ENCODE assay signal across 8 cellular contexts in genomic region chr20:45910670-45911485, GRCh38. TPM values are rescaled to one million over a fixed set of nuclear protein-coding genes. Genes with fewer than 3 reads are reported as not detected.
DNase-seq lines count a peak whose midpoint lies in the region; ATAC-seq and TF ChIP-seq lines count a peak whose summit lies in the region.

No MANE protein-coding gene starts in this region.

- H3K27ac Mint-ChIP-seq in CD8-positive, alpha-beta T cell: peak overlapping the region; percentile 14
- peak overlapping the region; percentile 95 for H3K27ac Mint-ChIP-seq in neural progenitor cell

- POLR2A ChIA-PET in CD8-positive, alpha-beta T cell (lab: Charles Lee): interaction anchor here (1.6 to 2.2 kb wide), 3 partner anchors 20 to 29 kb away, joined by 7 to 10 read pairs (median 8); partner anchors contain the start of genes CTSA, NEURL2, PCIF1 and ZSWIM1
- POLR2A ChIA-PET in RWPE1 (lab: Yijun Ruan, JAX; ENCODE audit: low non-redundant PET): no interaction called here

- H3K4me3 Mint-ChIP-seq in CD8-positive, alpha-beta T cell: peak overlapping the region; percentile 89
- peak overlapping the region; percentile 92 for H3K4me3 Mint-ChIP-seq in neural progenitor cell

- peak; percentile 95 for ATAC-seq in CD8-positive, alpha-beta T cell
- ATAC-seq in GM19455 (IDR thresholded peaks at IDR 0.05; ENCODE audit: unreplicated experiment) (peak; percentile 85), HG03575 (IDR thresholded peaks at IDR 0.05; ENCODE audit: extremely low read depth, insufficient number of reproducible peaks, low FRiP score, unreplicated experiment) (peak; percentile 50)

- peaks cover 9% of the 10 kb centered on the region for H3F3A ChIP-seq in neural progenitor cell (ENCODE audit: low read depth)

- no peaks in the 10 kb centered on the region for H3K36me3 Mint-ChIP-seq in CD8-positive, alpha-beta T cell
- H3K36me3 Mint-ChIP-seq in neural progenitor cell: peaks cover 12% of the 10 kb centered on the region

- no peak for TF ChIP-seq POLR2A in stomach (IDR thresholded peaks at IDR 0.05)

- peak overlapping the region; percentile 88 for H3K4me2 ChIP-seq in neural progenitor cell

- H3K36me3 ChIP-seq in CD8-positive, alpha-beta T cell (ENCODE audit: insufficient read depth, low read length): no peaks in the 10 kb centered on the region
- no peaks in the 10 kb centered on the region for H3K36me3 ChIP-seq in neural progenitor cell
- peaks cover 0 to 25% (median 12%) of the 10 kb centered on the region in 4 donors for H3K36me3 ChIP-seq in stomach

- H3K4me3 ChIP-seq in CD8-positive, alpha-beta T cell (ENCODE audit: low read depth, low read length): peak overlapping the region; percentile 75
- H3K4me3 ChIP-seq in neural progenitor cell: peak overlapping the region; percentile 68
- H3K4me3 ChIP-seq in stomach: peak overlapping the region; percentile 54 to 61 (median 58)

- peak; percentile 78 to 90 (median 87) for DNase-seq in CD8-positive, alpha-beta T cell
- DNase-seq in RWPE1 (ENCODE audit: low spot score) (peak; percentile 99), foreskin melanocyte (peak; percentile 98), neural progenitor cell (ENCODE audit: low spot score) (peak; percentile 100), stomach (peak; percentile 99)
- DNase-seq in activated effector memory CD4-positive, alpha-beta T cell treated with anti-CD3 and anti-CD28 coated beads, Interleukin-2, amount 50 U/mL, for 16 hours: peak; percentile 94

- no peaks in the 10 kb centered on the region for H4K20me1 ChIP-seq in neural progenitor cell (ENCODE audit: low read depth)

- H3K4me1 Mint-ChIP-seq in CD8-positive, alpha-beta T cell (ENCODE audit: low read depth): peaks cover 16% of the 10 kb centered on the region
- H3K4me1 Mint-ChIP-seq in neural progenitor cell: peaks cover 28% of the 10 kb centered on the region

- CTCF ChIA-PET in CD8-positive, alpha-beta T cell (lab: Charles Lee): interaction anchor here (1.6 to 1.8 kb wide), 2 partner anchors 15 to 21 kb away, joined by 3 to 5 read pairs; partner anchors contain the start of genes CTSA and NEURL2
- CTCF ChIA-PET in RWPE1 (lab: Yijun Ruan, JAX): interaction anchor here (1.0 kb wide), 1 partner anchor 103 kb away, joined by 5 read pairs; no protein-coding TSS in a partner anchor

- intact Hi-C loops in CD8-positive, alpha-beta T cell (cut with DNase I, micrococcal nuclease): loop anchor here (1.0 to 2.0 kb wide), 7 partner anchors 17 to 61 kb away; partner anchors contain the start of genes PCIF1 (in 2 of the 2), ZSWIM1 (in 2 of the 2), ACOT8 (in 1 of the 2) and CTSA (in 1 of the 2)
- intact Hi-C loops in stomach (cut with DNase I; ENCODE audit: low total_unique reads): no loop called here

- 1 to 3% (median 2%) methylated on average over 26 to 43 of the region's 43 CpGs for WGBS in stomach, 5 donors

- no peaks in the 10 kb centered on the region for H3K9me3 ChIP-seq in CD8-positive, alpha-beta T cell (ENCODE audit: low read length)
- H3K9me3 ChIP-seq in neural progenitor cell (ENCODE audit: low read depth) (no peaks in the 10 kb centered on the region), stomach (no peaks in the 10 kb centered on the region)

- H3K4me1 ChIP-seq in CD8-positive, alpha-beta T cell (ENCODE audit: insufficient read depth, low read length): peaks cover 17% of the 10 kb centered on the region
- peaks cover 5% of the 10 kb centered on the region for H3K4me1 ChIP-seq in neural progenitor cell
- H3K4me1 ChIP-seq in stomach: peaks cover 13 to 54% (median 25%) of the 10 kb centered on the region in 4 donors

- no peak overlapping the region for H3K9ac ChIP-seq in neural progenitor cell

- no peaks in the 10 kb centered on the region for H3K27me3 ChIP-seq in CD8-positive, alpha-beta T cell (ENCODE audit: insufficient read depth, low read length)
- H3K27me3 ChIP-seq in neural progenitor cell (peaks cover 4% of the 10 kb centered on the region), stomach (peaks cover 0 to 11% (median 0%) of the 10 kb centered on the region in 3 donors)

- no peak for TF ChIP-seq EP300 in stomach (IDR thresholded peaks at IDR 0.05)

- no peak overlapping the region for H2AFZ ChIP-seq in neural progenitor cell (replicated peaks)

- H3K9me3 Mint-ChIP-seq in CD8-positive, alpha-beta T cell: no peaks in the 10 kb centered on the region
- no peaks in the 10 kb centered on the region for H3K9me3 Mint-ChIP-seq in neural progenitor cell

- peaks cover 15% of the 10 kb centered on the region for H3K27me3 Mint-ChIP-seq in CD8-positive, alpha-beta T cell (ENCODE audit: low read depth)
- peaks cover 3% of the 10 kb centered on the region for H3K27me3 Mint-ChIP-seq in neural progenitor cell (ENCODE audit: insufficient read depth, low read depth)

- no peak for TF ChIP-seq CTCF in CD8-positive, alpha-beta T cell (IDR thresholded peaks at IDR 0.05)
- TF ChIP-seq CTCF in RWPE1 (conservative IDR thresholded peaks at IDR 0.05; ENCODE audit: low read depth): no peak
- no peak for TF ChIP-seq CTCF in neural progenitor cell (IDR thresholded peaks at IDR 0.05)
- TF ChIP-seq CTCF in stomach (IDR thresholded peaks at IDR 0.05): no peak

- H3K27ac ChIP-seq in CD8-positive, alpha-beta T cell (ENCODE audit: low read depth, low read length): no peak overlapping the region
- H3K27ac ChIP-seq in RWPE1: peak overlapping the region; percentile 79
- H3K27ac ChIP-seq in neural progenitor cell: no peak overlapping the region
- H3K27ac ChIP-seq in stomach: peak overlapping the region; percentile 84 to 88 (median 85)

- peaks cover 7% of the 10 kb centered on the region for H3K79me2 ChIP-seq in neural progenitor cell (ENCODE audit: low read depth)

RNA-seq across cellular contexts. Expression of gene PLTP, which starts 1.1 kb away (rescaled TPM):
- not detected for total RNA-seq in CD8-positive, alpha-beta T cell
- 22.3 and 54.4 TPM in 2 replicates for total RNA-seq in neural progenitor cell (ENCODE audit: low replicate concordance)
- 100 to 1,000 TPM in 2 of 5 donors, 10 to 100 TPM in 3; 22.0 to 313 (median 70.1) TPM for total RNA-seq in stomach
- 10 to 100 TPM; 51.5 to 58.6 (median 53.2) TPM for polyA plus RNA-seq in stomach

RNA-seq across cellular contexts. Expression of gene CTSA, which starts 19.7 kb away (rescaled TPM):
- total RNA-seq in CD8-positive, alpha-beta T cell: 10 to 100 TPM; 52.8 to 64.2 TPM
- total RNA-seq in neural progenitor cell (ENCODE audit: low replicate concordance): 15.1 and 30.9 TPM in 2 replicates
- total RNA-seq in stomach: 100 to 1,000 TPM in 3 of 5 donors, 10 to 100 TPM in 2; 29.9 to 292 (median 132) TPM
- 10 to 100 TPM; 30.1 to 66.9 (median 48.4) TPM for polyA plus RNA-seq in stomach

RNA-seq across cellular contexts. Expression of gene NEURL2, which starts 19.9 kb away (rescaled TPM):
- total RNA-seq in CD8-positive, alpha-beta T cell: 1 to 10 TPM; 1.6 to 1.7 TPM
- total RNA-seq in neural progenitor cell (ENCODE audit: low replicate concordance): 0.24 and 1.2 TPM in 2 replicates
- 10 to 100 TPM in 2 of 5 donors, 1 to 10 TPM in 2, not detected in 1; 3.9 to 29.9 (median 9.6) TPM for total RNA-seq in stomach
- 1 to 10 TPM; 3.3 to 3.8 (median 3.7) TPM for polyA plus RNA-seq in stomach

RNA-seq across cellular contexts. Expression of gene SPATA25, which starts 23.5 kb away (rescaled TPM):
- under 1 TPM in 1 of 2 experiments, not detected in 1; 0.64 TPM for total RNA-seq in CD8-positive, alpha-beta T cell
- total RNA-seq in neural progenitor cell (ENCODE audit: low replicate concordance): 0.43 and 0.54 TPM in 2 replicates
- 10 to 100 TPM in 2 of 5 donors, 1 to 10 TPM in 1, not detected in 2; 4.2 to 15.5 (median 13.9) TPM for total RNA-seq in stomach
- polyA plus RNA-seq in stomach: under 1 TPM in 2 of 3 donors, not detected in 1; 0.50 to 0.85 TPM

RNA-seq across cellular contexts. Expression of gene PCIF1, which starts 23.6 kb away (rescaled TPM):
- 100 to 1,000 TPM; 112 to 118 TPM for total RNA-seq in CD8-positive, alpha-beta T cell
- 9.5 and 24.5 TPM in 2 replicates for total RNA-seq in neural progenitor cell (ENCODE audit: low replicate concordance)
- 10 to 100 TPM; 22.2 to 41.4 (median 32.5) TPM for total RNA-seq in stomach
- 10 to 100 TPM; 21.0 to 25.1 (median 21.1) TPM for polyA plus RNA-seq in stomach

Comparison
In these comparisons a context has a peak if more than half of its experiments do, and no peak if none do; other contexts are left out.
1. H3K27ac ChIP-seq: peak in RWPE1 (single experiment) and stomach (5 of 5); none in CD8-positive, alpha-beta T cell (single experiment) and neural progenitor cell (single experiment).
2. RNA of gene PLTP, which starts 1.1 kb away (total RNA-seq): 22.0 to 313 TPM in stomach and 22.3 to 54.4 TPM in neural progenitor cell; not detected in CD8-positive, alpha-beta T cell; every median in the first group is over 10 times any median in the second.
3. Peak in every context shown above with its lines, with median percentiles within 50 percentile points of each other: ATAC-seq, DNase-seq and H3K4me3 ChIP-seq.